ENCODE assay signal across 20 cellular contexts in genomic region chr6:75892384-75892783, GRCh38.
"Had no signal": no experiment of that assay in that cellular context is flagged by ENCODE, and none has a peak within 500 bp of the region (broad histone marks: within the 10 kb centered on the region; RNA-seq: fewer than 3 reads in every experiment).

No MANE protein-coding gene starts in this region.

- H3K4me1 ChIP-seq: tibial nerve, uterus had no signal

- H3K4me3 ChIP-seq: coronary artery, dorsolateral prefrontal cortex, mucosa of descending colon, spleen, tibial nerve, uterus had no signal

- H3K27ac ChIP-seq: coronary artery, spleen, tibial nerve, uterus had no signal

- DNase-seq: activated CD4-positive, alpha-beta T cell treated with anti-CD3 and anti-CD28 coated beads for 48 hours; activated CD4-positive, alpha-beta T cell treated with anti-CD3 and anti-CD28 coated beads, Interleukin-2, amount 50 U/mL, for 48 hours; activated CD8-positive, alpha-beta memory T cell treated with anti-CD3 and anti-CD28 coated beads for 24 hours; activated effector memory CD4-positive, alpha-beta T cell treated with Interleukin-2 at 50 U/mL for 16 hours; activated naive CD4-positive, alpha-beta T cell treated with Interleukin-2 at 50 U/mL for 16 hours; dorsolateral prefrontal cortex; effector memory CD4-positive, alpha-beta T cell; hippocampal formation; immature natural killer cell; kidney; left colon; mucosa of descending colon; right cardiac atrium; spleen; stimulated activated naive CD4-positive, alpha-beta T cell; uterus had no signal

- H3K27me3 ChIP-seq: dorsolateral prefrontal cortex, spleen, tibial nerve, uterus had no signal

- H3K36me3 ChIP-seq: uterus had no signal

- ATAC-seq: activated CD4-positive, CD25-positive, alpha-beta regulatory T cell treated with anti-CD3 and anti-CD28 coated beads, Interleukin-2, amount 50 U/mL, for 24 hours; natural killer cell treated with Interleukin-12 subunit alpha and Interleukin-12 subunit beta and Interleukin-15 and Interleukin-18, amount 100 ng/mL, for 72 hours had no signal

- H3K9me3 ChIP-seq: mucosa of descending colon, spleen, tibial nerve, uterus had no signal
